ENCODE assay signal across 16 cellular contexts in genomic region chr18:61948196-61948800, GRCh38. TPM values are rescaled to one million over a fixed set of nuclear protein-coding genes. Genes with fewer than 3 reads are reported as not detected.
A peak's percentile ranks its signal among the peaks of the same experiment; 100 is the strongest.
DNase-seq lines count a peak whose midpoint lies in the region; ATAC-seq and TF ChIP-seq lines count a peak whose summit lies in the region.
"Had no signal": no experiment of that assay in that cellular context is flagged by ENCODE, and none has a peak within 500 bp of the region (broad histone marks: within the 10 kb centered on the region; RNA-seq: fewer than 3 reads in every experiment).

No MANE protein-coding gene starts in this region.

- TF ChIP-seq CTCF in GM23338 (conservative IDR thresholded peaks at IDR 0.05; ENCODE audit: low read depth in 2 of 2): no peak
- no peak for TF ChIP-seq CTCF in foreskin keratinocyte (conservative IDR thresholded peaks at IDR 0.05)
- no peak for TF ChIP-seq CTCF in colonic mucosa (IDR thresholded peaks at IDR 0.05)
- no peak for TF ChIP-seq CTCF in dorsolateral prefrontal cortex (IDR thresholded peaks at IDR 0.05 in 54 of 56, conservative IDR thresholded peaks at IDR 0.05 in 2 of 56; ENCODE audit: low read depth in 1 of 56, partially characterized antibody in 56 of 56)
- no peak for TF ChIP-seq CTCF in BE2C (IDR thresholded peaks at IDR 0.05; ENCODE audit: low read depth, low read length)

- no peaks in the 10 kb centered on the region for H4K20me1 ChIP-seq in GM23338 (replicated peaks; ENCODE audit: insufficient read depth)

- H3K9me3 ChIP-seq in neuronal stem cell (replicated peaks in 1 of 2; ENCODE audit: control insufficient read depth in 2 of 2, insufficient read depth in 1 of 2, low read depth in 1 of 2, low read length in 2 of 2): no peaks in the 10 kb centered on the region
- no peaks in the 10 kb centered on the region for H3K9me3 ChIP-seq in colonic mucosa
- H3K9me3 ChIP-seq in BE2C: no peaks in the 10 kb centered on the region
- H3K9me3 ChIP-seq: stomach had no signal

- H3K23ac ChIP-seq in neuronal stem cell (ENCODE audit: low read depth, low read length, poor library complexity): no peak overlapping the region

- DNase-seq in GM23338 (ENCODE audit: low spot score) (no peak), astrocyte of the hippocampus (ENCODE audit: low read depth, low spot score) (peak; percentile 74), foreskin keratinocyte (peak in 1 of 2 donors; percentile 66), neuronal stem cell (ENCODE audit: low spot score) (peak; percentile 59), colonic mucosa (no peak), NCI-H446 (lab: John Stamatoyannopoulos, UW) (no peak), dorsolateral prefrontal cortex (no peak), BE2C (no peak)
- DNase-seq: CD4-positive, alpha-beta memory T cell; cortex of kidney; GOT3; NCI-H1092; NCI-H226; stomach had no signal

- H3K4me1 ChIP-seq in GM23338 (ENCODE audit: insufficient read depth) (peaks cover 10% of the 10 kb centered on the region; the same call in 1 of the 2 replicates), foreskin keratinocyte (peaks cover 42% of the 10 kb centered on the region), neuronal stem cell (ENCODE audit: control insufficient read depth in 2 of 2, insufficient read depth in 1 of 2, low read depth in 1 of 2, low read length in 2 of 2) (peaks cover 28 to 32% of the 10 kb centered on the region in 2 donors), colonic mucosa (no peaks in the 10 kb centered on the region), BE2C (no peaks in the 10 kb centered on the region)

- no peak overlapping the region for H3K9ac ChIP-seq in neuronal stem cell (ENCODE audit: low read depth, low read length, poor library complexity)
- H3K9ac ChIP-seq in colonic mucosa (ENCODE audit: low read depth in 2 of 2, low read length in 2 of 2): no peak overlapping the region

- H2AK5ac ChIP-seq in neuronal stem cell (ENCODE audit: low read depth, low read length): no peak overlapping the region

- no peak overlapping the region for H3K4ac ChIP-seq in neuronal stem cell (ENCODE audit: low read length)

- intact Hi-C loops in colonic mucosa (cut with DNase I) (no loop called here), dorsolateral prefrontal cortex (cut with DNase I) (no loop called here)

- H3K27ac ChIP-seq in GM23338 (ENCODE audit: low read depth): no peak overlapping the region
- H3K27ac ChIP-seq in foreskin keratinocyte: peak overlapping the region; percentile 96
- H3K27ac ChIP-seq in neuronal stem cell (replicated peaks; ENCODE audit: low read length): peak overlapping the region; percentile 83
- H3K27ac ChIP-seq in colonic mucosa: no peak overlapping the region
- H3K27ac ChIP-seq in dorsolateral prefrontal cortex: no peak overlapping the region

- H3K4me1 Mint-ChIP-seq in GM23338: peaks cover 24% of the 10 kb centered on the region

- H2AFZ ChIP-seq in GM23338: peak overlapping the region; percentile 78; the same call in 1 of the 2 replicates
- H2AFZ ChIP-seq in neuronal stem cell (ENCODE audit: low read length): peak overlapping the region; percentile 58

- H3K36me3 Mint-ChIP-seq in GM23338 (ENCODE audit: low read depth): no peaks in the 10 kb centered on the region
- H3K36me3 Mint-ChIP-seq: CD4-positive, alpha-beta memory T cell had no signal

- H3K4me3 ChIP-seq in GM23338 (no peak overlapping the region), neuronal stem cell (ENCODE audit: low read length in 2 of 2) (no peak overlapping the region), colonic mucosa (no peak overlapping the region), dorsolateral prefrontal cortex (no peak overlapping the region), BE2C (ENCODE audit: low read depth, low read length) (no peak overlapping the region)
- H3K4me3 ChIP-seq: stomach had no signal

- ATAC-seq in GM23338 (no peak), foreskin keratinocyte (no peak)
- ATAC-seq: sciatic nerve had no signal

- H4K8ac ChIP-seq in neuronal stem cell (ENCODE audit: low read depth, low read length): no peak overlapping the region

- H4K91ac ChIP-seq in neuronal stem cell (ENCODE audit: low read depth, low read length, poor library complexity): no peak overlapping the region

- H3K36me3 ChIP-seq in GM23338 (ENCODE audit: insufficient read depth) (no peaks in the 10 kb centered on the region), neuronal stem cell (replicated peaks in 1 of 2; ENCODE audit: control insufficient read depth in 2 of 2, insufficient read depth in 2 of 2, low read length in 2 of 2) (no peaks in the 10 kb centered on the region), colonic mucosa (no peaks in the 10 kb centered on the region), BE2C (no peaks in the 10 kb centered on the region)
- H3K36me3 ChIP-seq: stomach had no signal

- H2BK5ac ChIP-seq in neuronal stem cell (ENCODE audit: low read length): no peak overlapping the region

- WGBS in neuronal stem cell (ENCODE audit: extremely low coverage in 2 of 2, insufficient read length in 2 of 2, insufficient replicate concordance in 1 of 2), 2 donors: no CpG with 5 or more reads among the region's 5 CpGs

- H3K9me2 ChIP-seq in GM23338 (ENCODE audit: insufficient read depth): no peaks in the 10 kb centered on the region

- no peak overlapping the region for H2BK120ac ChIP-seq in neuronal stem cell (ENCODE audit: low read depth, low read length)

- no peak overlapping the region for H3K18ac ChIP-seq in neuronal stem cell (ENCODE audit: low read length)

- no peak overlapping the region for H3K27ac Mint-ChIP-seq in GM23338
- H3K27ac Mint-ChIP-seq: activated naive CD8-positive, alpha-beta T cell; CD4-positive, alpha-beta memory T cell had no signal

- H3K27me3 ChIP-seq in GM23338 (ENCODE audit: insufficient read depth) (no peaks in the 10 kb centered on the region), foreskin keratinocyte (no peaks in the 10 kb centered on the region), neuronal stem cell (ENCODE audit: control insufficient read depth in 3 of 3, insufficient read depth in 3 of 3, low read depth in 1 of 3, low read length in 3 of 3) (no peaks in the 10 kb centered on the region), colonic mucosa (no peaks in the 10 kb centered on the region), dorsolateral prefrontal cortex (peaks cover 0 to 8% (median 0%) of the 10 kb centered on the region in 45 donors), BE2C (no peaks in the 10 kb centered on the region)
- H3K27me3 ChIP-seq: stomach had no signal

- H3K4me2 ChIP-seq in GM23338: no peak overlapping the region
- H3K4me2 ChIP-seq in neuronal stem cell (ENCODE audit: insufficient read depth, low read length, poor library complexity, severe bottlenecking): peak overlapping the region; percentile 44

- H3K4me3 Mint-ChIP-seq in GM23338: no peak overlapping the region
- H3K4me3 Mint-ChIP-seq: activated naive CD8-positive, alpha-beta T cell; CD4-positive, alpha-beta memory T cell had no signal

- no peak overlapping the region for H2BK12ac ChIP-seq in neuronal stem cell (ENCODE audit: low read length)

- H3K27me3 Mint-ChIP-seq in GM23338 (ENCODE audit: insufficient read depth, low read depth, poor library complexity): peaks cover 6% of the 10 kb centered on the region

- H2BK15ac ChIP-seq in neuronal stem cell (ENCODE audit: low read length): no peak overlapping the region

- no peaks in the 10 kb centered on the region for H3K79me2 ChIP-seq in GM23338 (replicated peaks; ENCODE audit: insufficient read depth)

- H3F3A ChIP-seq in GM23338 (replicated peaks; ENCODE audit: low read depth): no peaks in the 10 kb centered on the region

- H3K9me3 Mint-ChIP-seq in GM23338: no peaks in the 10 kb centered on the region; the same call in 2 of the 3 replicates

- H3K14ac ChIP-seq in neuronal stem cell (ENCODE audit: low read length): no peak overlapping the region

- no peaks in the 10 kb centered on the region for H3K79me1 ChIP-seq in neuronal stem cell (ENCODE audit: low read depth, low read length)

TF ChIP-seq in GM23338, 12 proteins besides CTCF, POLR2A, EP300 and RAD21 (continues in another document):
- TF ChIP-seq STAT1 (IDR thresholded peaks at IDR 0.05; ENCODE audit: unreplicated experiment) (no peak), JUNB (IDR thresholded peaks at IDR 0.05; ENCODE audit: unreplicated experiment) (no peak), POLR2AphosphoS5 (IDR thresholded peaks at IDR 0.05; ENCODE audit: low read depth) (no peak), REST (IDR thresholded peaks at IDR 0.05; ENCODE audit: unreplicated experiment) (no peak), EZH2phosphoT487 (IDR thresholded peaks at IDR 0.05; ENCODE audit: unreplicated experiment) (no peak), EZH2 (IDR thresholded peaks at IDR 0.05; ENCODE audit: low read depth, unreplicated experiment) (no peak)

RNA-seq across cellular contexts. Expression of gene RNF152, which starts 55.5 kb away (rescaled TPM):
- 2.9 and 7.9 TPM in 2 replicates for total RNA-seq in GM23338 (2014; rRNA removed; shearing (Covaris generic))
- polyA plus RNA-seq in GM23338 (2016; fragmentation: Nextera tagmentation; extraction: Ambion mirVana) (0.47 and 1.2 TPM in 2 replicates), foreskin keratinocyte (2.1 TPM in 2 replicates)
- total RNA-seq in foreskin keratinocyte (13.1 and 14.4 TPM in 2 replicates), colonic mucosa (10 to 100 TPM; 29.8 to 50.1 TPM), dorsolateral prefrontal cortex (10 to 100 TPM in 118 of 120 experiments, 1 to 10 TPM in 2; 8.9 to 49.9 (median 17.9) TPM)
- 4.4 TPM for polyA plus RNA-seq in neuronal stem cell (2013, experiment 1 of 2)
- 3.8 TPM for polyA plus RNA-seq in neuronal stem cell (2013, experiment 2 of 2)
- 0.22 TPM for polyA plus RNA-seq in BE2C (2012; ENCODE audit: insufficient read depth, insufficient read length, low read depth)
- polyA plus RNA-seq: CD4-positive, alpha-beta memory T cell had no signal

Comparison
In these comparisons a context has a peak if more than half of its experiments do, and no peak if none do; other contexts are left out.
1. DNase-seq: peak in astrocyte of the hippocampus (single experiment) and neuronal stem cell (single experiment); none in GM23338 (single experiment), colonic mucosa (single experiment), NCI-H446 (0 of 2), dorsolateral prefrontal cortex (0 of 10) and BE2C (single experiment).
2. H3K27ac ChIP-seq: peak in foreskin keratinocyte (single experiment) and neuronal stem cell (single experiment); none in GM23338 (single experiment), colonic mucosa (single experiment) and dorsolateral prefrontal cortex (0 of 59).